In the genomic region with DNA sequence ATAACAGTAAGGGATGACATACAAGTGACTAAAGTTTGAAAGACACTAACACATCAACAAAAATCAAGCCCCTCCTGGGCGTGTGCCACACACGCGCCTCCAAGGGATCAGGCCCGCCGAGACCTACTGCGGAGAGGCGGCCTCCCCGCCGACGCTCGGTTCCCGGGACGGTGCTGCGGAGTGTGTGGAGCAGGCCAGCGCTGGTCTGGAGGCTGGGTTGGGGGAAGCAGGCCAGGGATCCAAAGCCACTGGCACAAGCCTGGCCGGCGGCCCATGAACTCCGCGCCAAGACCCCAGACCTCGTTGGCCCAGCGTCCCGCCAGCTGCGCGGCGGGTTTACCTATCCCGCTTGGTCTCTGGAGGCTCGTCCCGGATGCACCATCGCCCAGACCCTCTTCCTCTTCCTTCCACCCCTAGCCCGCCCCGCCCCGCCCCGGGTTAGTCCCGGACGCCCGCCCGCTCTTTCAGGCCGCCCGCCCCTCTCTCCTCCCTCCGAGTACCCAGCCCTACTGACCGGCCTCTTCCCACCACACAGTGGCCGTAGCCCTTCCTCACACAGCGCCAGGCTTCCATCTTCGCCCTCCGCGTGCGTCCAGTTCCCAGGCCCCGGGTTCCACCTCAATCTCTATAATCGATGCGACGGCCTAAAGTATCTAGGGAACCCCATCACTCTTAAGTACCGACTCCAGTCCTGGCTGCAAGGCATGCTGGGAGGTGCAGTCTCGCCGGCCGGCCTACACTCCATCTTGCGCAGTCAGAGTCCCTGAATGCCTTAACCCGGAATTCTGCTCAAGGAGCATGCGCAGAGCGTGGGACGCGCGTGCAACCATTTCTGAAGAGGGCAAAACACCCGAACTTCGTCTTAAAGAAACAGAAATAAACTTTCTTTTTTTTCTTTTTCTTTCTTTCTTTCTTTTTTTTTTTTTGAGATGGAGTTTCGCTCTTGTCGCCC, we compare ENCODE assay signal across 1 cellular context.
TF ChIP-seq lines count a peak whose summit lies in the region.

A gene with protein sequence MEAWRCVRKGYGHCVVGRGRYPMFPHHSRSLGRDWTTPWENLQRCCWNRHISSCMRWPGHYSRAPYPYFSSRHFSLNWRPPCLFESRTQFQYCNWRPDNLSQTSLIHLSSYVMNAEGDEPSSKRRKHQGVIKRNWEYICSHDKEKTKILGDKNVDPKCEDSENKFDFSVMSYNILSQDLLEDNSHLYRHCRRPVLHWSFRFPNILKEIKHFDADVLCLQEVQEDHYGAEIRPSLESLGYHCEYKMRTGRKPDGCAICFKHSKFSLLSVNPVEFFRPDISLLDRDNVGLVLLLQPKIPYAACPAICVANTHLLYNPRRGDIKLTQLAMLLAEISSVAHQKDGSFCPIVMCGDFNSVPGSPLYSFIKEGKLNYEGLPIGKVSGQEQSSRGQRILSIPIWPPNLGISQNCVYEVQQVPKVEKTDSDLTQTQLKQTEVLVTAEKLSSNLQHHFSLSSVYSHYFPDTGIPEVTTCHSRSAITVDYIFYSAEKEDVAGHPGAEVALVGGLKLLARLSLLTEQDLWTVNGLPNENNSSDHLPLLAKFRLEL (minus strand): TSS at position 769 of the 952 bp plus-strand sequence. CDS start 196 bp downstream, at position 573.

TF ChIP-seq in HepG2, 621 proteins besides CTCF, POLR2A, EP300 and RAD21 (continued from another document and continues in another):
- TF ChIP-seq, protein P1, sequence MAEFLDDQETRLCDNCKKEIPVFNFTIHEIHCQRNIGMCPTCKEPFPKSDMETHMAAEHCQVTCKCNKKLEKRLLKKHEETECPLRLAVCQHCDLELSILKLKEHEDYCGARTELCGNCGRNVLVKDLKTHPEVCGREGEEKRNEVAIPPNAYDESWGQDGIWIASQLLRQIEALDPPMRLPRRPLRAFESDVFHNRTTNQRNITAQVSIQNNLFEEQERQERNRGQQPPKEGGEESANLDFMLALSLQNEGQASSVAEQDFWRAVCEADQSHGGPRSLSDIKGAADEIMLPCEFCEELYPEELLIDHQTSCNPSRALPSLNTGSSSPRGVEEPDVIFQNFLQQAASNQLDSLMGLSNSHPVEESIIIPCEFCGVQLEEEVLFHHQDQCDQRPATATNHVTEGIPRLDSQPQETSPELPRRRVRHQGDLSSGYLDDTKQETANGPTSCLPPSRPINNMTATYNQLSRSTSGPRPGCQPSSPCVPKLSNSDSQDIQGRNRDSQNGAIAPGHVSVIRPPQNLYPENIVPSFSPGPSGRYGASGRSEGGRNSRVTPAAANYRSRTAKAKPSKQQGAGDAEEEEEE (CRISPR knock-in tag; IDR thresholded peaks at IDR 0.05; ENCODE audit: borderline replicate concordance): peak; percentile 60; the same call in 1 of the 2 replicates
- TF ChIP-seq, protein P2, sequence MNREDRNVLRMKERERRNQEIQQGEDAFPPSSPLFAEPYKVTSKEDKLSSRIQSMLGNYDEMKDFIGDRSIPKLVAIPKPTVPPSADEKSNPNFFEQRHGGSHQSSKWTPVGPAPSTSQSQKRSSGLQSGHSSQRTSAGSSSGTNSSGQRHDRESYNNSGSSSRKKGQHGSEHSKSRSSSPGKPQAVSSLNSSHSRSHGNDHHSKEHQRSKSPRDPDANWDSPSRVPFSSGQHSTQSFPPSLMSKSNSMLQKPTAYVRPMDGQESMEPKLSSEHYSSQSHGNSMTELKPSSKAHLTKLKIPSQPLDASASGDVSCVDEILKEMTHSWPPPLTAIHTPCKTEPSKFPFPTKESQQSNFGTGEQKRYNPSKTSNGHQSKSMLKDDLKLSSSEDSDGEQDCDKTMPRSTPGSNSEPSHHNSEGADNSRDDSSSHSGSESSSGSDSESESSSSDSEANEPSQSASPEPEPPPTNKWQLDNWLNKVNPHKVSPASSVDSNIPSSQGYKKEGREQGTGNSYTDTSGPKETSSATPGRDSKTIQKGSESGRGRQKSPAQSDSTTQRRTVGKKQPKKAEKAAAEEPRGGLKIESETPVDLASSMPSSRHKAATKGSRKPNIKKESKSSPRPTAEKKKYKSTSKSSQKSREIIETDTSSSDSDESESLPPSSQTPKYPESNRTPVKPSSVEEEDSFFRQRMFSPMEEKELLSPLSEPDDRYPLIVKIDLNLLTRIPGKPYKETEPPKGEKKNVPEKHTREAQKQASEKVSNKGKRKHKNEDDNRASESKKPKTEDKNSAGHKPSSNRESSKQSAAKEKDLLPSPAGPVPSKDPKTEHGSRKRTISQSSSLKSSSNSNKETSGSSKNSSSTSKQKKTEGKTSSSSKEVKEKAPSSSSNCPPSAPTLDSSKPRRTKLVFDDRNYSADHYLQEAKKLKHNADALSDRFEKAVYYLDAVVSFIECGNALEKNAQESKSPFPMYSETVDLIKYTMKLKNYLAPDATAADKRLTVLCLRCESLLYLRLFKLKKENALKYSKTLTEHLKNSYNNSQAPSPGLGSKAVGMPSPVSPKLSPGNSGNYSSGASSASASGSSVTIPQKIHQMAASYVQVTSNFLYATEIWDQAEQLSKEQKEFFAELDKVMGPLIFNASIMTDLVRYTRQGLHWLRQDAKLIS (CRISPR knock-in tag; IDR thresholded peaks at IDR 0.05): no peak
- TF ChIP-seq, protein P3, sequence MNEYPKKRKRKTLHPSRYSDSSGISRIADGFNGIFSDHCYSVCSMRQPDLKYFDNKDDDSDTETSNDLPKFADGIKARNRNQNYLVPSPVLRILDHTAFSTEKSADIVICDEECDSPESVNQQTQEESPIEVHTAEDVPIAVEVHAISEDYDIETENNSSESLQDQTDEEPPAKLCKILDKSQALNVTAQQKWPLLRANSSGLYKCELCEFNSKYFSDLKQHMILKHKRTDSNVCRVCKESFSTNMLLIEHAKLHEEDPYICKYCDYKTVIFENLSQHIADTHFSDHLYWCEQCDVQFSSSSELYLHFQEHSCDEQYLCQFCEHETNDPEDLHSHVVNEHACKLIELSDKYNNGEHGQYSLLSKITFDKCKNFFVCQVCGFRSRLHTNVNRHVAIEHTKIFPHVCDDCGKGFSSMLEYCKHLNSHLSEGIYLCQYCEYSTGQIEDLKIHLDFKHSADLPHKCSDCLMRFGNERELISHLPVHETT (CRISPR knock-in tag; conservative IDR thresholded peaks at IDR 0.05): peak; percentile 51; the same call in 1 of the 2 replicates
- TF ChIP-seq ZNF337 (CRISPR knock-in tag; IDR thresholded peaks at IDR 0.05; ENCODE audit: borderline replicate concordance, low read depth): no peak
- 0 out of 2 replicates have a peak, but pooled peaks have one; percentile 29 for TF ChIP-seq ZNF230 (CRISPR knock-in tag; IDR thresholded peaks at IDR 0.05)
- TF ChIP-seq, protein P4, sequence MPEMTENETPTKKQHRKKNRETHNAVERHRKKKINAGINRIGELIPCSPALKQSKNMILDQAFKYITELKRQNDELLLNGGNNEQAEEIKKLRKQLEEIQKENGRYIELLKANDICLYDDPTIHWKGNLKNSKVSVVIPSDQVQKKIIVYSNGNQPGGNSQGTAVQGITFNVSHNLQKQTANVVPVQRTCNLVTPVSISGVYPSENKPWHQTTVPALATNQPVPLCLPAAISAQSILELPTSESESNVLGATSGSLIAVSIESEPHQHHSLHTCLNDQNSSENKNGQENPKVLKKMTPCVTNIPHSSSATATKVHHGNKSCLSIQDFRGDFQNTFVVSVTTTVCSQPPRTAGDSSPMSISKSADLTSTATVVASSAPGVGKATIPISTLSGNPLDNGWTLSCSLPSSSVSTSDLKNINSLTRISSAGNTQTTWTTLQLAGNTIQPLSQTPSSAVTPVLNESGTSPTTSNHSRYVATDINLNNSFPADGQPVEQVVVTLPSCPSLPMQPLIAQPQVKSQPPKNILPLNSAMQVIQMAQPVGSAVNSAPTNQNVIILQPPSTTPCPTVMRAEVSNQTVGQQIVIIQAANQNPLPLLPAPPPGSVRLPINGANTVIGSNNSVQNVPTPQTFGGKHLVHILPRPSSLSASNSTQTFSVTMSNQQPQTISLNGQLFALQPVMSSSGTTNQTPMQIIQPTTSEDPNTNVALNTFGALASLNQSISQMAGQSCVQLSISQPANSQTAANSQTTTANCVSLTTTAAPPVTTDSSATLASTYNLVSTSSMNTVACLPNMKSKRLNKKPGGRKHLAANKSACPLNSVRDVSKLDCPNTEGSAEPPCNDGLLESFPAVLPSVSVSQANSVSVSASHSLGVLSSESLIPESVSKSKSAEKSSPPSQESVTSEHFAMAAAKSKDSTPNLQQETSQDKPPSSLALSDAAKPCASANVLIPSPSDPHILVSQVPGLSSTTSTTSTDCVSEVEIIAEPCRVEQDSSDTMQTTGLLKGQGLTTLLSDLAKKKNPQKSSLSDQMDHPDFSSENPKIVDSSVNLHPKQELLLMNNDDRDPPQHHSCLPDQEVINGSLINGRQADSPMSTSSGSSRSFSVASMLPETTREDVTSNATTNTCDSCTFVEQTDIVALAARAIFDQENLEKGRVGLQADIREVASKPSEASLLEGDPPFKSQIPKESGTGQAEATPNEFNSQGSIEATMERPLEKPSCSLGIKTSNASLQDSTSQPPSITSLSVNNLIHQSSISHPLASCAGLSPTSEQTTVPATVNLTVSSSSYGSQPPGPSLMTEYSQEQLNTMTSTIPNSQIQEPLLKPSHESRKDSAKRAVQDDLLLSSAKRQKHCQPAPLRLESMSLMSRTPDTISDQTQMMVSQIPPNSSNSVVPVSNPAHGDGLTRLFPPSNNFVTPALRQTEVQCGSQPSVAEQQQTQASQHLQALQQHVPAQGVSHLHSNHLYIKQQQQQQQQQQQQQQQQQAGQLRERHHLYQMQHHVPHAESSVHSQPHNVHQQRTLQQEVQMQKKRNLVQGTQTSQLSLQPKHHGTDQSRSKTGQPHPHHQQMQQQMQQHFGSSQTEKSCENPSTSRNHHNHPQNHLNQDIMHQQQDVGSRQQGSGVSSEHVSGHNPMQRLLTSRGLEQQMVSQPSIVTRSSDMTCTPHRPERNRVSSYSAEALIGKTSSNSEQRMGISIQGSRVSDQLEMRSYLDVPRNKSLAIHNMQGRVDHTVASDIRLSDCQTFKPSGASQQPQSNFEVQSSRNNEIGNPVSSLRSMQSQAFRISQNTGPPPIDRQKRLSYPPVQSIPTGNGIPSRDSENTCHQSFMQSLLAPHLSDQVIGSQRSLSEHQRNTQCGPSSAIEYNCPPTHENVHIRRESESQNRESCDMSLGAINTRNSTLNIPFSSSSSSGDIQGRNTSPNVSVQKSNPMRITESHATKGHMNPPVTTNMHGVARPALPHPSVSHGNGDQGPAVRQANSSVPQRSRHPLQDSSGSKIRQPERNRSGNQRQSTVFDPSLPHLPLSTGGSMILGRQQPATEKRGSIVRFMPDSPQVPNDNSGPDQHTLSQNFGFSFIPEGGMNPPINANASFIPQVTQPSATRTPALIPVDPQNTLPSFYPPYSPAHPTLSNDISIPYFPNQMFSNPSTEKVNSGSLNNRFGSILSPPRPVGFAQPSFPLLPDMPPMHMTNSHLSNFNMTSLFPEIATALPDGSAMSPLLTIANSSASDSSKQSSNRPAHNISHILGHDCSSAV (CRISPR knock-in tag; IDR thresholded peaks at IDR 0.05; ENCODE audit: borderline replicate concordance): no peak
- TF ChIP-seq ZNF766 (CRISPR knock-in tag; IDR thresholded peaks at IDR 0.05; ENCODE audit: borderline replicate concordance): peak; percentile 74; the same call in 1 of the 2 replicates
- TF ChIP-seq ASH2L (IDR thresholded peaks at IDR 0.05; ENCODE audit: insufficient read length, low read depth, low read length): peak; percentile 89
- no peak for TF ChIP-seq ZNF124 (CRISPR knock-in tag; IDR thresholded peaks at IDR 0.05)
- TF ChIP-seq ZZZ3 (CRISPR knock-in tag; IDR thresholded peaks at IDR 0.05; ENCODE audit: borderline replicate concordance): peak; percentile 46; the same call in 1 of the 2 replicates
- no peak for TF ChIP-seq ZSCAN21 (CRISPR knock-in tag; IDR thresholded peaks at IDR 0.05; ENCODE audit: borderline replicate concordance)
- no peak for TF ChIP-seq TOE1 (CRISPR knock-in tag; IDR thresholded peaks at IDR 0.05)
- peak; percentile 65 for TF ChIP-seq SPEN (CRISPR knock-in tag; IDR thresholded peaks at IDR 0.05; ENCODE audit: low read depth)
- TF ChIP-seq ZNF629 (CRISPR knock-in tag; conservative IDR thresholded peaks at IDR 0.05): no peak
- TF ChIP-seq FOXM1 (CRISPR knock-in tag; IDR thresholded peaks at IDR 0.05): no peak
- no peak for TF ChIP-seq ZNF75D (CRISPR knock-in tag; IDR thresholded peaks at IDR 0.05; ENCODE audit: borderline replicate concordance)
- TF ChIP-seq TOPORS (CRISPR knock-in tag; IDR thresholded peaks at IDR 0.05): peak; percentile 40; the same call in 1 of the 2 replicates
- peak; percentile 50; the same call in 1 of the 2 replicates for TF ChIP-seq KLF12 (CRISPR knock-in tag; IDR thresholded peaks at IDR 0.05; ENCODE audit: borderline replicate concordance)
- TF ChIP-seq, protein P5, sequence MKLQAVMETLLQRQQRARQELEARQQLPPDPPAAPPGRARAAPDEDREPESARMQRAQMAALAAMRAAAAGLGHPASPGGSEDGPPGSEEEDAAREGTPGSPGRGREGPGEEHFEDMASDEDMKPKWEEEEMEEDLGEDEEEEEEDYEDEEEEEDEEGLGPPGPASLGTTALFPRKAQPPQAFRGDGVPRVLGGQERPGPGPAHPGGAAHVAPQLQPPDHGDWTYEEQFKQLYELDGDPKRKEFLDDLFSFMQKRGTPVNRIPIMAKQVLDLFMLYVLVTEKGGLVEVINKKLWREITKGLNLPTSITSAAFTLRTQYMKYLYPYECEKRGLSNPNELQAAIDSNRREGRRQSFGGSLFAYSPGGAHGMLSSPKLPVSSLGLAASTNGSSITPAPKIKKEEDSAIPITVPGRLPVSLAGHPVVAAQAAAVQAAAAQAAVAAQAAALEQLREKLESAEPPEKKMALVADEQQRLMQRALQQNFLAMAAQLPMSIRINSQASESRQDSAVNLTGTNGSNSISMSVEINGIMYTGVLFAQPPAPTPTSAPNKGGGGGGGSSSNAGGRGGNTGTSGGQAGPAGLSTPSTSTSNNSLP (IDR thresholded peaks at IDR 0.05; ENCODE audit: low read depth, low read length): no peak
- TF ChIP-seq, protein P6, sequence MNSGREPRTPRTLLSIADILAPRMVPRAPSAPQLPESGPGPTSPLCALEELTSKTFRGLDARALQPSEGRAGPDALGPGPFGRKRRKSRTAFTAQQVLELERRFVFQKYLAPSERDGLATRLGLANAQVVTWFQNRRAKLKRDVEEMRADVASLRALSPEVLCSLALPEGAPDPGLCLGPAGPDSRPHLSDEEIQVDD (CRISPR knock-in tag; IDR thresholded peaks at IDR 0.05; ENCODE audit: borderline replicate concordance): peak; percentile 85
- TF ChIP-seq JDP2 (CRISPR knock-in tag; IDR thresholded peaks at IDR 0.05; ENCODE audit: borderline replicate concordance): no peak
- no peak for TF ChIP-seq NPAS2 (CRISPR knock-in tag; IDR thresholded peaks at IDR 0.05; ENCODE audit: borderline replicate concordance)
- TF ChIP-seq SNAPC2 (CRISPR knock-in tag; IDR thresholded peaks at IDR 0.05): no peak
- TF ChIP-seq ZNF329 (CRISPR knock-in tag; IDR thresholded peaks at IDR 0.05; ENCODE audit: low read depth): no peak
- TF ChIP-seq TBP (CRISPR knock-in tag; IDR thresholded peaks at IDR 0.05): no peak
- TF ChIP-seq, protein P7, sequence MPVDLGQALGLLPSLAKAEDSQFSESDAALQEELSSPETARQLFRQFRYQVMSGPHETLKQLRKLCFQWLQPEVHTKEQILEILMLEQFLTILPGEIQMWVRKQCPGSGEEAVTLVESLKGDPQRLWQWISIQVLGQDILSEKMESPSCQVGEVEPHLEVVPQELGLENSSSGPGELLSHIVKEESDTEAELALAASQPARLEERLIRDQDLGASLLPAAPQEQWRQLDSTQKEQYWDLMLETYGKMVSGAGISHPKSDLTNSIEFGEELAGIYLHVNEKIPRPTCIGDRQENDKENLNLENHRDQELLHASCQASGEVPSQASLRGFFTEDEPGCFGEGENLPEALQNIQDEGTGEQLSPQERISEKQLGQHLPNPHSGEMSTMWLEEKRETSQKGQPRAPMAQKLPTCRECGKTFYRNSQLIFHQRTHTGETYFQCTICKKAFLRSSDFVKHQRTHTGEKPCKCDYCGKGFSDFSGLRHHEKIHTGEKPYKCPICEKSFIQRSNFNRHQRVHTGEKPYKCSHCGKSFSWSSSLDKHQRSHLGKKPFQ (CRISPR knock-in tag; IDR thresholded peaks at IDR 0.05; ENCODE audit: insufficient replicate concordance): no peak
